ENCODE assay signal across 7 cellular contexts in the genomic region with DNA sequence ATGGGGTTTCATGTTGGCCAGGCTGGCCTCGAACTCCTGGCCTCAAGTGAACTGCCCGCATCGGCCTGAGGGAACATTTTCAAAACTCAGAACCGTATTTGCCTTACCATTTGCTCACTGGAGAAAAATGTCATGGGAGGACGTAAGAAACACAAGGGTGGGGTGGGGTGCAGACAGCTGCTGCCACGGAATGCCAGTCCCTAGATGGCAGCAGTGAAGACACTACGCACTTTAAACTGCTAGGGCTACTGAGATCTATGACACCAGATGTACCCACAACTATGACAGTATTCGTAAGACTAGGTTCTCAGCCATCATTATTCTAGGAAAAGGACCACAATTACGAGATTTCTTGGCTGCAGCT. TPM values are rescaled to one million over a fixed set of nuclear protein-coding genes. Genes with fewer than 3 reads are reported as not detected.
DNase-seq lines count a peak whose midpoint lies in the region; ATAC-seq and TF ChIP-seq lines count a peak whose summit lies in the region.
"Not testable (repeated sequence)": the region's sequence is repeated elsewhere in the genome, so short reads cannot be mapped to it uniquely, and the experiment has no call there.

No MANE protein-coding gene starts in this region.

- H3K36me3 ChIP-seq in gastrocnemius medialis, result peaks cover 0 to 39% of the 10 kb centered on the region in 2 donors

- H3K9me3 ChIP-seq in gastrocnemius medialis, result not testable (repeated sequence)

- DNase-seq in NCI-H446 (lab: John Stamatoyannopoulos, UW) (peak; percentile 4 to 7), cardiac fibroblast (ENCODE audit: low read depth in 2 of 2) (peak; percentile 84 to 90), immature natural killer cell (peak; percentile 61 to 72 (median 69)), gastrocnemius medialis (peak; percentile 55 to 88)
- peak; percentile 41 for DNase-seq in activated CD4-positive, CD25-positive, alpha-beta regulatory T cell treated with anti-CD3 and anti-CD28 coated beads, Interleukin-2, amount 50 U/mL, for 72 hours

- H3K27ac ChIP-seq in gastrocnemius medialis, result peak overlapping the region; percentile 97 to 100 (median 98)

- TF ChIP-seq POLR2A in gastrocnemius medialis (IDR thresholded peaks at IDR 0.05), result not testable (repeated sequence)

- peaks cover 7 to 14% (median 10%) of the 10 kb centered on the region in 3 donors for H3K36me3 Mint-ChIP-seq in immature natural killer cell

- H3K4me3 Mint-ChIP-seq in immature natural killer cell, result peak overlapping the region; percentile 87 to 100 (median 97)

- H3K4me1 ChIP-seq in gastrocnemius medialis, result peaks cover 17 to 19% of the 10 kb centered on the region in 2 donors

- not testable (repeated sequence) for H3K27me3 ChIP-seq in gastrocnemius medialis

- H3K4me3 ChIP-seq in cardiac fibroblast (replicated peaks in 1 of 2; ENCODE audit: low read depth in 2 of 2, low read length in 2 of 2), result peak overlapping the region; percentile 69 to 72
- H3K4me3 ChIP-seq in gastrocnemius medialis, result peak overlapping the region; percentile 77 to 96 (median 93)

- H3K27ac Mint-ChIP-seq in immature natural killer cell, result peak overlapping the region; percentile 97 to 100 (median 100)

- peaks cover 33 to 40% of the 10 kb centered on the region in 2 donors for H3K4me1 Mint-ChIP-seq in immature natural killer cell

- H3K9me3 Mint-ChIP-seq in immature natural killer cell, result not testable (repeated sequence)

- intact Hi-C loops in gastrocnemius medialis (cut with DNase I; ENCODE audit: low total_unique reads), result loop anchor here (1.0 to 10.0 kb wide), 5 partner anchors 72 to 440 kb away; a partner anchor contains a TSS

- peak; percentile 40 for ATAC-seq in GM18498 (IDR thresholded peaks at IDR 0.05; ENCODE audit: unreplicated experiment)
- ATAC-seq in HG03066 (IDR thresholded peaks at IDR 0.05; ENCODE audit: low read depth, unreplicated experiment), result peak; percentile 27
- ATAC-seq in gastrocnemius medialis, result peak; percentile 72 to 77

- peaks cover 9 to 24% (median 14%) of the 10 kb centered on the region in 3 donors for H3K27me3 Mint-ChIP-seq in immature natural killer cell (ENCODE audit: low read depth in 3 of 3)

- TF ChIP-seq CTCF in cardiac fibroblast (IDR thresholded peaks at IDR 0.05; ENCODE audit: low read depth, low read length), result peak; percentile 14
- peak in 1 of 5 experiments; percentile 24 for TF ChIP-seq CTCF in gastrocnemius medialis (IDR thresholded peaks at IDR 0.05 in 4 of 5, conservative IDR thresholded peaks at IDR 0.05 in 1 of 5)

- in situ Hi-C loops in gastrocnemius medialis (cut with MboI; ENCODE audit: low sequenced_read_pairs in 4 of 4), result not testable (repeated sequence)

RNA-seq across cellular contexts. Expression of a gene that starts 0.7 kb away (rescaled TPM):
- polyA plus RNA-seq in immature natural killer cell, result 10 to 100 TPM; 47.3 to 65.8 (median 48.3) TPM
- total RNA-seq in gastrocnemius medialis, result 100 to 1,000 TPM; 226 to 391 (median 235) TPM

RNA-seq across cellular contexts. Expression of a gene that starts 2.0 kb away (rescaled TPM):
- polyA plus RNA-seq in immature natural killer cell, result 10 to 100 TPM in 2 of 3 donors, 1 to 10 TPM in 1; 9.8 to 25.9 (median 17.6) TPM
- total RNA-seq in gastrocnemius medialis, result 10 to 100 TPM; 15.4 to 33.8 (median 19.7) TPM

Comparison
In these comparisons a context has a peak if more than half of its experiments do, and no peak if none do; other contexts are left out.
1. Peak in every context shown above with its lines: DNase-seq, ATAC-seq, H3K4me3 ChIP-seq and H3K27ac ChIP-seq.
2. DNase-seq: peak in every context shown above with its lines; median percentile 87 in cardiac fibroblast; 72 in gastrocnemius medialis; 69 in immature natural killer cell; 41 in activated CD4-positive, CD25-positive, alpha-beta regulatory T cell treated with anti-CD3 and anti-CD28 coated beads, Interleukin-2, amount 50 U/mL, for 72 hours; 6 in NCI-H446.